ENCODE assay signal across 1 cellular context in the genomic region with DNA sequence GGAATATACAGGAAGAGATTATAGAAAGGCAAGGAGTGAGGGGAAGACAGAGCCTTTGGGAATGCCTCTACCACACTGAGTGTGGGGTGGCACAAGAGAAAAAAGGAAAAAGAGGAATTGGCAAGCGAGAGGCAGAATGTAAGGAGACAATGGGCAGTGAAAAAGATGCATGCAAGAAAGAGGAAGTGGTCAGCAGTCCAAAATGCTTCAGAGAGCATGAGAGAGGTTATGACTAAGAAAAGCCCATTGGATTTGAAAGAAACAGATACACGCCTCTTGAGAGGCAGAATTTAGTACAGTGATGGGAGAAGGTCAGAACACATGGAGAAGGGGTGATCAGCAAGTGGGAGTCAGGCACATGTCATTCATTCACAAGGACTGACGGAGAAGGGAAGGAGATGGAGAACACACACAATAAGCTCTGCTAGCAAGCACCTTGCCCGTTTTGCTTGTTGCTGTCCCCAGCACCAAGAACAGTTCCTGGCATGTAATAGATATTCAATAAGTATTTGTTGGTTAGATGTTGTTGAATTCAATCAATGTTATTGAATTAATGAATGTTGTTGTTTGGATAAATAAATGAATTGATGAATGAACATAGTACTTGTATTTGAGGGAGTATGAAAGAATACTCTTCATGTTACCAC.
TF ChIP-seq lines count a peak whose summit lies in the region.

No MANE protein-coding gene starts in this region.

TF ChIP-seq in GM23338, 12 proteins besides CTCF, POLR2A, EP300 and RAD21 (continued from another document):
- TF ChIP-seq, protein P1, sequence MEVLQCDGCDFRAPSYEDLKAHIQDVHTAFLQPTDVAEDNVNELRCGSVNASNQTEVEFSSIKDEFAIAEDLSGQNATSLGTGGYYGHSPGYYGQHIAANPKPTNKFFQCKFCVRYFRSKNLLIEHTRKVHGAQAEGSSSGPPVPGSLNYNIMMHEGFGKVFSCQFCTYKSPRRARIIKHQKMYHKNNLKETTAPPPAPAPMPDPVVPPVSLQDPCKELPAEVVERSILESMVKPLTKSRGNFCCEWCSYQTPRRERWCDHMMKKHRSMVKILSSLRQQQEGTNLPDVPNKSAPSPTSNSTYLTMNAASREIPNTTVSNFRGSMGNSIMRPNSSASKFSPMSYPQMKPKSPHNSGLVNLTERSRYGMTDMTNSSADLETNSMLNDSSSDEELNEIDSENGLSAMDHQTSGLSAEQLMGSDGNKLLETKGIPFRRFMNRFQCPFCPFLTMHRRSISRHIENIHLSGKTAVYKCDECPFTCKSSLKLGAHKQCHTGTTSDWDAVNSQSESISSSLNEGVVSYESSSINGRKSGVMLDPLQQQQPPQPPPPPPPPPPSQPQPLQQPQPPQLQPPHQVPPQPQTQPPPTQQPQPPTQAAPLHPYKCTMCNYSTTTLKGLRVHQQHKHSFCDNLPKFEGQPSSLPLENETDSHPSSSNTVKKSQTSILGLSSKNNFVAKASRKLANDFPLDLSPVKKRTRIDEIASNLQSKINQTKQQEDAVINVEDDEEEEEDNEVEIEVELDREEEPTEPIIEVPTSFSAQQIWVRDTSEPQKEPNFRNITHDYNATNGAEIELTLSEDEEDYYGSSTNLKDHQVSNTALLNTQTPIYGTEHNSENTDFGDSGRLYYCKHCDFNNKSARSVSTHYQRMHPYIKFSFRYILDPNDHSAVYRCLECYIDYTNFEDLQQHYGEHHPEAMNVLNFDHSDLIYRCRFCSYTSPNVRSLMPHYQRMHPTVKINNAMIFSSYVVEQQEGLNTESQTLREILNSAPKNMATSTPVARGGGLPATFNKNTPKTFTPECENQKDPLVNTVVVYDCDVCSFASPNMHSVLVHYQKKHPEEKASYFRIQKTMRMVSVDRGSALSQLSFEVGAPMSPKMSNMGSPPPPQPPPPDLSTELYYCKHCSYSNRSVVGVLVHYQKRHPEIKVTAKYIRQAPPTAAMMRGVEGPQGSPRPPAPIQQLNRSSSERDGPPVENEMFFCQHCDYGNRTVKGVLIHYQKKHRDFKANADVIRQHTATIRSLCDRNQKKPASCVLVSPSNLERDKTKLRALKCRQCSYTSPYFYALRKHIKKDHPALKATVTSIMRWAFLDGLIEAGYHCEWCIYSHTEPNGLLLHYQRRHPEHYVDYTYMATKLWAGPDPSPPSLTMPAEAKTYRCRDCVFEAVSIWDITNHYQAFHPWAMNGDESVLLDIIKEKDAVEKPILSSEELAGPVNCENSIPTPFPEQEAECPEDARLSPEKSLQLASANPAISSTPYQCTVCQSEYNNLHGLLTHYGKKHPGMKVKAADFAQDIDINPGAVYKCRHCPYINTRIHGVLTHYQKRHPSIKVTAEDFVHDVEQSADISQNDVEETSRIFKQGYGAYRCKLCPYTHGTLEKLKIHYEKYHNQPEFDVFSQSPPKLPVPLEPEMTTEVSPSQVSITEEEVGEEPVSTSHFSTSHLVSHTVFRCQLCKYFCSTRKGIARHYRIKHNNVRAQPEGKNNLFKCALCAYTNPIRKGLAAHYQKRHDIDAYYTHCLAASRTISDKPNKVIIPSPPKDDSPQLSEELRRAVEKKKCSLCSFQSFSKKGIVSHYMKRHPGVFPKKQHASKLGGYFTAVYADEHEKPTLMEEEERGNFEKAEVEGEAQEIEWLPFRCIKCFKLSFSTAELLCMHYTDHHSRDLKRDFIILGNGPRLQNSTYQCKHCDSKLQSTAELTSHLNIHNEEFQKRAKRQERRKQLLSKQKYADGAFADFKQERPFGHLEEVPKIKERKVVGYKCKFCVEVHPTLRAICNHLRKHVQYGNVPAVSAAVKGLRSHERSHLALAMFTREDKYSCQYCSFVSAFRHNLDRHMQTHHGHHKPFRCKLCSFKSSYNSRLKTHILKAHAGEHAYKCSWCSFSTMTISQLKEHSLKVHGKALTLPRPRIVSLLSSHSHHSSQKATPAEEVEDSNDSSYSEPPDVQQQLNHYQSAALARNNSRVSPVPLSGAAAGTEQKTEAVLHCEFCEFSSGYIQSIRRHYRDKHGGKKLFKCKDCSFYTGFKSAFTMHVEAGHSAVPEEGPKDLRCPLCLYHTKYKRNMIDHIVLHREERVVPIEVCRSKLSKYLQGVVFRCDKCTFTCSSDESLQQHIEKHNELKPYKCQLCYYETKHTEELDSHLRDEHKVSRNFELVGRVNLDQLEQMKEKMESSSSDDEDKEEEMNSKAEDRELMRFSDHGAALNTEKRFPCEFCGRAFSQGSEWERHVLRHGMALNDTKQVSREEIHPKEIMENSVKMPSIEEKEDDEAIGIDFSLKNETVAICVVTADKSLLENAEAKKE (CRISPR knock-in tag; IDR thresholded peaks at IDR 0.05), result no peak
- TF ChIP-seq EZH2phosphoT487 (IDR thresholded peaks at IDR 0.05; ENCODE audit: unreplicated experiment), result no peak
- TF ChIP-seq, protein P2, sequence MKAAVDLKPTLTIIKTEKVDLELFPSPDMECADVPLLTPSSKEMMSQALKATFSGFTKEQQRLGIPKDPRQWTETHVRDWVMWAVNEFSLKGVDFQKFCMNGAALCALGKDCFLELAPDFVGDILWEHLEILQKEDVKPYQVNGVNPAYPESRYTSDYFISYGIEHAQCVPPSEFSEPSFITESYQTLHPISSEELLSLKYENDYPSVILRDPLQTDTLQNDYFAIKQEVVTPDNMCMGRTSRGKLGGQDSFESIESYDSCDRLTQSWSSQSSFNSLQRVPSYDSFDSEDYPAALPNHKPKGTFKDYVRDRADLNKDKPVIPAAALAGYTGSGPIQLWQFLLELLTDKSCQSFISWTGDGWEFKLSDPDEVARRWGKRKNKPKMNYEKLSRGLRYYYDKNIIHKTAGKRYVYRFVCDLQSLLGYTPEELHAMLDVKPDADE (IDR thresholded peaks at IDR 0.05), result no peak
